10 cellular contexts compared by ENCODE assay signal in genomic region chrX:153168423-153168822, GRCh38. TPM values are rescaled to one million over a fixed set of nuclear protein-coding genes. Genes with fewer than 3 reads are reported as not detected.
"Had no signal": no experiment of that assay in that cellular context is flagged by ENCODE, and none has a peak within 500 bp of the region (broad histone marks: within the 10 kb centered on the region; RNA-seq: fewer than 3 reads in every experiment).

No MANE protein-coding gene starts in this region.

RNA-seq across cellular contexts. Expression of gene MAGEA1, which starts 10.7 kb away (rescaled TPM):
- polyA plus RNA-seq: naive thymus-derived CD8-positive, alpha-beta T cell; neural cell; ovary; pancreas; psoas muscle; right cardiac atrium; sigmoid colon; small intestine; smooth muscle cell; spleen had no signal
